1 cellular context compared by ENCODE assay signal in the genomic region with DNA sequence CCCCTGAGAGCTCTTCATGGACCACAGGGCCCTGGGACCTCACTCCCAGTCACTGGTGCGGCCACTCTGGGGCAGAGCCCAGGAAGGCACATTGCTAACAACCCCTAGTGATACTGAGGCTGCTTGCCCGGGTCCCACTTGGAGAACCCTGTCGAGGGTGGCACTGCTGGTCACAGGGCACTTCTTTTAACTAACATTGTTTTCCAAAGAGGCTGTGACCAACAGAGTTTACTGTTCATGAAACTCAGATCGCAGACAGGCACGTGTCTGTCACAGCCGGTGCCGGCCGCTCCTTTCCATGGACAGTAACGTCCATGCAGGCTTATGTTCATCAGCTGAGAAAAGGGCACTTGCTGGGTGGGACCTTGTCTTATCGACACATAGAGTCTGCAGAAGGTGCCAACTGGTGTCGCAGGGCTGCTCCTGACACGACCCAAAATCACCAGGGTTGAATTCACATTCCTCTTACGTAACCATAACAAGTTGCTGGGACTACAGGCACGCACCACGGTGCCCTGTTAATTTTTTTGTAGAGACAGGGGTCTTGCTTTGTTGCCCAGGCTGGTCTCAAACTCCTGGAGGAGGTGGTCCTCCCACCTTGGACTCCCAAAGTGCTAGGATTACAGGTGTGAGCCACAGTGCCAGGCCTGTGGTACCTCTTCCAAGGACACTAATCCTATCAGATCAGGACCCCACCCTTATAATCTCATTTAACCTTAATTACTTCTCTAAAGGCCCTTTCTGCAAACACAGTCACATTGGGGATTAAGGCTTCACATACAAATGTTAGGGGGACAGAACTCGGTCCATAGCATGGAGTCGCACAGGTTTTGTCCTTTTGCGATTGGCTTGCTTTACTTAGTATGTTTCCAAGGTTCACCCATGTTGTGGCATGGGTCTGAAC.
TF ChIP-seq lines count a peak whose summit lies in the region.

No MANE protein-coding gene starts in this region.

TF ChIP-seq in GM12878, 131 proteins besides CTCF, POLR2A, EP300 and RAD21:
- no peak for TF ChIP-seq ZNF274 (IDR thresholded peaks at IDR 0.05; ENCODE audit: insufficient read depth, insufficient read length)
- TF ChIP-seq SRF (IDR thresholded peaks at IDR 0.05; ENCODE audit: low read depth in 2 of 2, low read length in 2 of 2): no peak
- TF ChIP-seq SUPT20H (IDR thresholded peaks at IDR 0.05; ENCODE audit: borderline replicate concordance, control insufficient read depth, low read depth, low read length): no peak
- TF ChIP-seq ETV6 (conservative IDR thresholded peaks at IDR 0.05 in 1 of 2, IDR thresholded peaks at IDR 0.05 in 1 of 2; ENCODE audit: borderline replicate concordance in 1 of 2, low read depth in 1 of 2): no peak
- TF ChIP-seq POLR2AphosphoS2 (IDR thresholded peaks at IDR 0.05; ENCODE audit: low read depth, low read length): no peak
- TF ChIP-seq, protein P1, sequence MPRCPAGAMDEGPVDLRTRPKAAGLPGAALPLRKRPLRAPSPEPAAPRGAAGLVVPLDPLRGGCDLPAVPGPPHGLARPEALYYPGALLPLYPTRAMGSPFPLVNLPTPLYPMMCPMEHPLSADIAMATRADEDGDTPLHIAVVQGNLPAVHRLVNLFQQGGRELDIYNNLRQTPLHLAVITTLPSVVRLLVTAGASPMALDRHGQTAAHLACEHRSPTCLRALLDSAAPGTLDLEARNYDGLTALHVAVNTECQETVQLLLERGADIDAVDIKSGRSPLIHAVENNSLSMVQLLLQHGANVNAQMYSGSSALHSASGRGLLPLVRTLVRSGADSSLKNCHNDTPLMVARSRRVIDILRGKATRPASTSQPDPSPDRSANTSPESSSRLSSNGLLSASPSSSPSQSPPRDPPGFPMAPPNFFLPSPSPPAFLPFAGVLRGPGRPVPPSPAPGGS (IDR thresholded peaks at IDR 0.05; ENCODE audit: borderline replicate concordance, insufficient read depth, low read depth, low read length, poor library complexity, severe bottlenecking): no peak
- no peak for TF ChIP-seq E2F4 (IDR thresholded peaks at IDR 0.05; ENCODE audit: low read depth, low read length)
- TF ChIP-seq IKZF1 (conservative IDR thresholded peaks at IDR 0.05): no peak
- TF ChIP-seq, protein P2, sequence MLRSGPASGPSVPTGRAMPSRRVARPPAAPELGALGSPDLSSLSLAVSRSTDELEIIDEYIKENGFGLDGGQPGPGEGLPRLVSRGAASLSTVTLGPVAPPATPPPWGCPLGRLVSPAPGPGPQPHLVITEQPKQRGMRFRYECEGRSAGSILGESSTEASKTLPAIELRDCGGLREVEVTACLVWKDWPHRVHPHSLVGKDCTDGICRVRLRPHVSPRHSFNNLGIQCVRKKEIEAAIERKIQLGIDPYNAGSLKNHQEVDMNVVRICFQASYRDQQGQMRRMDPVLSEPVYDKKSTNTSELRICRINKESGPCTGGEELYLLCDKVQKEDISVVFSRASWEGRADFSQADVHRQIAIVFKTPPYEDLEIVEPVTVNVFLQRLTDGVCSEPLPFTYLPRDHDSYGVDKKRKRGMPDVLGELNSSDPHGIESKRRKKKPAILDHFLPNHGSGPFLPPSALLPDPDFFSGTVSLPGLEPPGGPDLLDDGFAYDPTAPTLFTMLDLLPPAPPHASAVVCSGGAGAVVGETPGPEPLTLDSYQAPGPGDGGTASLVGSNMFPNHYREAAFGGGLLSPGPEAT (IDR thresholded peaks at IDR 0.05; ENCODE audit: low read depth): no peak
- no peak for TF ChIP-seq ZNF687 (IDR thresholded peaks at IDR 0.05)
- no peak for TF ChIP-seq NFIC (IDR thresholded peaks at IDR 0.05; ENCODE audit: low read depth, low read length)
TF ChIP-seq in GM12878: peak in this region for 0.
